ENCODE assay signal across 21 cellular contexts in the genomic region with DNA sequence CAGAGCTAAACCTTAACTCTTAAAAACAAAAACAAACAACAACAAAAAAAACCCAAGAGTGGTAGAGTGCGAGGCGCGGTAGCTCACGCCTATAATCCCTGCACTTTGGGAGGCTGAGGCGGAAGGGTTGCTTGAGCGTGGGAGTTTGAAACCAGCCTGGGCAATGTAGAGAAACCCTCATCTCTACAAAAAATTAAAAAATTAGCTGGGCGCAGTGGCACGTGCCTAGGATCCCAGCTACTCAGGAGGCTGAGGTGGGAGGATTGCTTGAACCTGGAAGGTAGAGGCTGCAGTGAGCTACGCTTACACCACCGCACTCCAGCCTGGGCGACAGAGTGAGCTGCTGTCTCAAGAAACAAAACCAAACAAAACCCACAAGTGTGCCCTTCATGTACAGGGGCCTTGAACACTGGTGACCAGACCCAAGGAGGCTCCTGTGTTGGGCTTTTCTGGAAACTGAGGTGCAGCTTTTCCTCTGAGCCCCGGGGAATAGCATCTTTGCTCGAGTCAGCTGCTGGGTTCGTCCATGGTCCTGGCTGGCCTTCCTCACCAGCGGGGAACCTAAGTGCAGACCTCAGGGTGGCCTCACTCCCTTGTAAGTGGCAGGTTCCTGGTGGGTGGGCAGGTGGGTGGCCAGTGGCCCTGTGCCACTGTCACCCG. TPM values are rescaled to one million over a fixed set of nuclear protein-coding genes. Genes with fewer than 3 reads are reported as not detected.
A peak's percentile ranks its signal among the peaks of the same experiment; 100 is the strongest.
DNase-seq lines count a peak whose midpoint lies in the region; ATAC-seq and TF ChIP-seq lines count a peak whose summit lies in the region.
"Had no signal": no experiment of that assay in that cellular context is flagged by ENCODE, and none has a peak within 500 bp of the region (broad histone marks: within the 10 kb centered on the region; RNA-seq: fewer than 3 reads in every experiment).

No MANE protein-coding gene starts in this region.

- H3K79me2 ChIP-seq in osteoblast (ENCODE audit: insufficient read depth, low read length), result peaks cover 3% of the 10 kb centered on the region
- H3K79me2 ChIP-seq: parathyroid adenoma had no signal

- H3K27me3 Mint-ChIP-seq in activated CD4-positive, alpha-beta T cell treated with anti-CD3 and anti-CD28 coated beads for 36 hours, result no peaks in the 10 kb centered on the region
- no peaks in the 10 kb centered on the region for H3K27me3 Mint-ChIP-seq in Calu3 (ENCODE audit: unreplicated experiment)
- no peaks in the 10 kb centered on the region for H3K27me3 Mint-ChIP-seq in central memory CD8-positive, alpha-beta T cell
- H3K27me3 Mint-ChIP-seq: activated CD4-positive, alpha-beta memory T cell treated with anti-CD3 and anti-CD28 coated beads for 36 hours; naive thymus-derived CD4-positive, alpha-beta T cell; stimulated activated naive CD8-positive, alpha-beta T cell treated with anti-CD3 and anti-CD28 coated beads, Interleukin-15, amount 100 ng/mL, for 72 hours had no signal

- H3K27me3 ChIP-seq in osteoblast (ENCODE audit: insufficient read depth, low read length), result no peaks in the 10 kb centered on the region

- H3K4me1 ChIP-seq in osteoblast (ENCODE audit: insufficient read depth, low read length), result no peaks in the 10 kb centered on the region
- H3K4me1 ChIP-seq: parathyroid adenoma had no signal

- no peak overlapping the region for H3K4me3 ChIP-seq in osteoblast (ENCODE audit: insufficient read depth, low read length)
- H3K4me3 ChIP-seq: skin epidermis had no signal

- H4K20me1 ChIP-seq in osteoblast (ENCODE audit: insufficient read depth, low read length), result peaks cover 3% of the 10 kb centered on the region

- H3K4me2 ChIP-seq in osteoblast (ENCODE audit: insufficient read depth, low read length), result no peak overlapping the region

- TSS peak; percentile 19 for BruUV-seq in Calu3 (replicated peaks; lab: Mats Ljungman, UMichigan)

- peaks cover 92% of the 10 kb centered on the region for H3K36me3 ChIP-seq in osteoblast (ENCODE audit: insufficient read depth, low read length)

- CTCF ChIA-PET in activated CD4-positive, alpha-beta T cell treated with anti-CD3 and anti-CD28 coated beads for 36 hours (lab: Charles Lee), result no interaction called here
- CTCF ChIA-PET in Calu3 (lab: Charles Lee), result no interaction called here

- no peak overlapping the region for H3K27ac ChIP-seq in osteoblast (ENCODE audit: low read depth, low read length)
- H3K27ac ChIP-seq: 22Rv1, parathyroid adenoma, skin epidermis, VCaP had no signal

- H3K4me3 Mint-ChIP-seq in activated CD4-positive, alpha-beta T cell treated with anti-CD3 and anti-CD28 coated beads for 36 hours, result no peak overlapping the region
- H3K4me3 Mint-ChIP-seq in Calu3 (ENCODE audit: low read depth, unreplicated experiment), result no peak overlapping the region
- no peak overlapping the region for H3K4me3 Mint-ChIP-seq in central memory CD8-positive, alpha-beta T cell
- H3K4me3 Mint-ChIP-seq: activated CD4-positive, alpha-beta memory T cell treated with anti-CD3 and anti-CD28 coated beads for 36 hours; activated T-cell treated with anti-CD3 and anti-CD28 coated beads, Interleukin-2, amount 50 U/mL, for 4 hours; naive thymus-derived CD4-positive, alpha-beta T cell; stimulated activated naive CD8-positive, alpha-beta T cell treated with anti-CD3 and anti-CD28 coated beads, Interleukin-15, amount 100 ng/mL, for 72 hours had no signal

- H3K27ac Mint-ChIP-seq in activated CD4-positive, alpha-beta T cell treated with anti-CD3 and anti-CD28 coated beads for 36 hours, result no peak overlapping the region
- H3K27ac Mint-ChIP-seq in Calu3 (ENCODE audit: unreplicated experiment), result no peak overlapping the region
- H3K27ac Mint-ChIP-seq in central memory CD8-positive, alpha-beta T cell (ENCODE audit: low read depth), result peak overlapping the region; percentile 38

- TF ChIP-seq CTCF in Calu3 (IDR thresholded peaks at IDR 0.05; ENCODE audit: unreplicated experiment) (no peak), osteoblast (IDR thresholded peaks at IDR 0.05; ENCODE audit: extremely low read depth, low read depth, low read length) (no peak)

- POLR2A ChIA-PET in activated CD4-positive, alpha-beta T cell treated with anti-CD3 and anti-CD28 coated beads for 36 hours (lab: Charles Lee), result interaction anchor here (0.6 kb wide), 2 partner anchors 141 to 226 kb away, joined by 3 to 4 read pairs; no protein-coding TSS in a partner anchor

- H3K4me1 Mint-ChIP-seq in activated CD4-positive, alpha-beta T cell treated with anti-CD3 and anti-CD28 coated beads for 36 hours, result no peaks in the 10 kb centered on the region
- H3K4me1 Mint-ChIP-seq in Calu3 (ENCODE audit: low read depth, unreplicated experiment), result peaks cover 2% of the 10 kb centered on the region
- peaks cover 4% of the 10 kb centered on the region for H3K4me1 Mint-ChIP-seq in central memory CD8-positive, alpha-beta T cell

- DNase-seq in activated CD4-positive, alpha-beta T cell treated with anti-CD3 and anti-CD28 coated beads for 36 hours, result peak; percentile 2
- no peak for DNase-seq in activated CD4-positive, alpha-beta T cell treated with anti-CD3 and anti-CD28 coated beads, Interleukin-2, amount 50 U/mL, for 4 hours
- DNase-seq in Calu3 (no peak), osteoblast (ENCODE audit: insufficient read length, low spot score, missing footprints) (peak; percentile 36), NCI-H1930 (lab: John Stamatoyannopoulos, UW) (no peak), iPS-NIHi7 (ENCODE audit: extremely low spot score) (no peak)
- no peak for DNase-seq in central memory CD8-positive, alpha-beta T cell (ENCODE audit: low spot score in 2 of 2)
- no peak for DNase-seq in activated CD4-positive, CD25-positive, alpha-beta regulatory T cell treated with anti-CD3 and anti-CD28 coated beads, Interleukin-2, amount 50 U/mL, for 72 hours
- DNase-seq: activated CD4-positive, alpha-beta memory T cell treated with anti-CD3 and anti-CD28 coated beads for 36 hours; activated T-cell treated with anti-CD3 and anti-CD28 coated beads, Interleukin-2, amount 50 U/mL, for 4 hours; DMS79; GOT3; naive thymus-derived CD4-positive, alpha-beta T cell; NCI-H1694 treated with DMSO at 0.1 percent for 48 hours; NCI-H748 treated with DMSO at 0.1 percent for 48 hours; stimulated activated naive CD8-positive, alpha-beta T cell treated with anti-CD3 and anti-CD28 coated beads, Interleukin-15, amount 100 ng/mL, for 72 hours; trophoblast cell had no signal

- no peaks in the 10 kb centered on the region for H3K9me3 Mint-ChIP-seq in activated CD4-positive, alpha-beta T cell treated with anti-CD3 and anti-CD28 coated beads for 36 hours (ENCODE audit: low read depth)
- H3K9me3 Mint-ChIP-seq in Calu3 (ENCODE audit: low read depth, unreplicated experiment), result no peaks in the 10 kb centered on the region
- H3K9me3 Mint-ChIP-seq in central memory CD8-positive, alpha-beta T cell, result no peaks in the 10 kb centered on the region
- H3K9me3 Mint-ChIP-seq: activated CD4-positive, alpha-beta memory T cell treated with anti-CD3 and anti-CD28 coated beads for 36 hours; activated T-cell treated with anti-CD3 and anti-CD28 coated beads, Interleukin-2, amount 50 U/mL, for 4 hours; stimulated activated naive CD8-positive, alpha-beta T cell treated with anti-CD3 and anti-CD28 coated beads, Interleukin-15, amount 100 ng/mL, for 72 hours had no signal

- H2AFZ ChIP-seq in osteoblast (ENCODE audit: low read length), result no peak overlapping the region
- H2AFZ ChIP-seq: parathyroid adenoma had no signal

- no peaks in the 10 kb centered on the region for H3K9me3 ChIP-seq in osteoblast (ENCODE audit: low read depth, low read length)

- peaks cover 15% of the 10 kb centered on the region for H3K36me3 Mint-ChIP-seq in activated CD4-positive, alpha-beta T cell treated with anti-CD3 and anti-CD28 coated beads for 36 hours (ENCODE audit: low read depth)
- peaks cover 64% of the 10 kb centered on the region for H3K36me3 Mint-ChIP-seq in Calu3 (ENCODE audit: insufficient read depth, unreplicated experiment)
- H3K36me3 Mint-ChIP-seq in central memory CD8-positive, alpha-beta T cell (ENCODE audit: insufficient read depth), result peaks cover 32% of the 10 kb centered on the region

- no peak for ATAC-seq in activated CD4-positive, alpha-beta T cell treated with anti-CD3 and anti-CD28 coated beads for 36 hours
- no peak for ATAC-seq in central memory CD8-positive, alpha-beta T cell (replicated peaks; ENCODE audit: extremely low read depth, poor library complexity, severe bottlenecking)
- ATAC-seq: naive thymus-derived CD4-positive, alpha-beta T cell; stimulated activated naive CD8-positive, alpha-beta T cell treated with anti-CD3 and anti-CD28 coated beads, Interleukin-15, amount 100 ng/mL, for 72 hours had no signal

- intact Hi-C loops in activated CD4-positive, alpha-beta T cell treated with anti-CD3 and anti-CD28 coated beads for 36 hours (cut with DNase I, micrococcal nuclease), result no loop called here
- intact Hi-C loops in Calu3 (cut with micrococcal nuclease; ENCODE audit: unreplicated experiment), result no loop called here

RNA-seq across cellular contexts. Expression of gene PYGB, which starts 39.9 kb away (rescaled TPM):
- 10 to 100 TPM; 18.0 to 21.1 TPM for total RNA-seq in activated CD4-positive, alpha-beta T cell treated with anti-CD3 and anti-CD28 coated beads for 36 hours
- total RNA-seq in Calu3 (2022) (253 and 258 TPM in 2 replicates), osteoblast (191 and 194 TPM in 2 replicates)

Comparison
In these comparisons a context has a peak if more than half of its experiments do, and no peak if none do; other contexts are left out.
1. DNase-seq: peak in activated CD4-positive, alpha-beta T cell treated with anti-CD3 and anti-CD28 coated beads for 36 hours (single experiment) and osteoblast (single experiment); none in activated CD4-positive, alpha-beta T cell treated with anti-CD3 and anti-CD28 coated beads, Interleukin-2, amount 50 U/mL, for 4 hours (0 of 2), Calu3 (single experiment), central memory CD8-positive, alpha-beta T cell (0 of 2), NCI-H1930 (0 of 2), iPS-NIHi7 (single experiment) and activated CD4-positive, CD25-positive, alpha-beta regulatory T cell treated with anti-CD3 and anti-CD28 coated beads, Interleukin-2, amount 50 U/mL, for 72 hours (single experiment).